In the genomic region with DNA sequence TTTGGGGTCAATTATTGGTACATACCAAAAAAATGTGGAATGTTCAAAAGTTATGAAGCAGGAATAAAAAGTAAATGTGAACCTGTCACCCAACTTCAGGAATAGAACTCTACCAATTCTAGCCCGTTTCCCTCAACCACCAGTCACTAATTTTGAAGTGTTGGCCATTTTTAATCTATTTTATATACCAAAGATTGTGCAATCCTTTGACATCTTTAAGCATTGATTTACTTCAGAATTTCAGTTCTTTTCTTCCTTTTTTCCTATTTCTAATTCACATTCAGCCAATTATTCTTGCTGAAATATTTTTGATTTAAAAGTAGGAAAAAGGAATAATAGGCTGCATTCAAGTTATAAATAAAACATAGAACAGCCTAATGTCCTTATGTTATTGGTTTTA, we compare ENCODE assay signal across 1 cellular context.
TF ChIP-seq lines count a peak whose summit lies in the region.

No MANE protein-coding gene starts in this region.

TF ChIP-seq in GM23338, 12 proteins besides CTCF, POLR2A, EP300 and RAD21:
- TF ChIP-seq, protein P1, sequence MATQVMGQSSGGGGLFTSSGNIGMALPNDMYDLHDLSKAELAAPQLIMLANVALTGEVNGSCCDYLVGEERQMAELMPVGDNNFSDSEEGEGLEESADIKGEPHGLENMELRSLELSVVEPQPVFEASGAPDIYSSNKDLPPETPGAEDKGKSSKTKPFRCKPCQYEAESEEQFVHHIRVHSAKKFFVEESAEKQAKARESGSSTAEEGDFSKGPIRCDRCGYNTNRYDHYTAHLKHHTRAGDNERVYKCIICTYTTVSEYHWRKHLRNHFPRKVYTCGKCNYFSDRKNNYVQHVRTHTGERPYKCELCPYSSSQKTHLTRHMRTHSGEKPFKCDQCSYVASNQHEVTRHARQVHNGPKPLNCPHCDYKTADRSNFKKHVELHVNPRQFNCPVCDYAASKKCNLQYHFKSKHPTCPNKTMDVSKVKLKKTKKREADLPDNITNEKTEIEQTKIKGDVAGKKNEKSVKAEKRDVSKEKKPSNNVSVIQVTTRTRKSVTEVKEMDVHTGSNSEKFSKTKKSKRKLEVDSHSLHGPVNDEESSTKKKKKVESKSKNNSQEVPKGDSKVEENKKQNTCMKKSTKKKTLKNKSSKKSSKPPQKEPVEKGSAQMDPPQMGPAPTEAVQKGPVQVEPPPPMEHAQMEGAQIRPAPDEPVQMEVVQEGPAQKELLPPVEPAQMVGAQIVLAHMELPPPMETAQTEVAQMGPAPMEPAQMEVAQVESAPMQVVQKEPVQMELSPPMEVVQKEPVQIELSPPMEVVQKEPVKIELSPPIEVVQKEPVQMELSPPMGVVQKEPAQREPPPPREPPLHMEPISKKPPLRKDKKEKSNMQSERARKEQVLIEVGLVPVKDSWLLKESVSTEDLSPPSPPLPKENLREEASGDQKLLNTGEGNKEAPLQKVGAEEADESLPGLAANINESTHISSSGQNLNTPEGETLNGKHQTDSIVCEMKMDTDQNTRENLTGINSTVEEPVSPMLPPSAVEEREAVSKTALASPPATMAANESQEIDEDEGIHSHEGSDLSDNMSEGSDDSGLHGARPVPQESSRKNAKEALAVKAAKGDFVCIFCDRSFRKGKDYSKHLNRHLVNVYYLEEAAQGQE (IDR thresholded peaks at IDR 0.05; ENCODE audit: unreplicated experiment): no peak
- TF ChIP-seq EZH2phosphoT487 (IDR thresholded peaks at IDR 0.05; ENCODE audit: unreplicated experiment): no peak
- no peak for TF ChIP-seq POLR2AphosphoS5 (IDR thresholded peaks at IDR 0.05; ENCODE audit: low read depth)
- no peak for TF ChIP-seq CREB1 (CRISPR knock-in tag; IDR thresholded peaks at IDR 0.05; ENCODE audit: low read depth)
- no peak for TF ChIP-seq EZH2 (IDR thresholded peaks at IDR 0.05; ENCODE audit: low read depth, unreplicated experiment)
- no peak for TF ChIP-seq STAT1 (IDR thresholded peaks at IDR 0.05; ENCODE audit: unreplicated experiment)
- TF ChIP-seq JUNB (IDR thresholded peaks at IDR 0.05; ENCODE audit: unreplicated experiment): no peak
- TF ChIP-seq ZNF114 (CRISPR knock-in tag; IDR thresholded peaks at IDR 0.05): no peak
- TF ChIP-seq, protein P2, sequence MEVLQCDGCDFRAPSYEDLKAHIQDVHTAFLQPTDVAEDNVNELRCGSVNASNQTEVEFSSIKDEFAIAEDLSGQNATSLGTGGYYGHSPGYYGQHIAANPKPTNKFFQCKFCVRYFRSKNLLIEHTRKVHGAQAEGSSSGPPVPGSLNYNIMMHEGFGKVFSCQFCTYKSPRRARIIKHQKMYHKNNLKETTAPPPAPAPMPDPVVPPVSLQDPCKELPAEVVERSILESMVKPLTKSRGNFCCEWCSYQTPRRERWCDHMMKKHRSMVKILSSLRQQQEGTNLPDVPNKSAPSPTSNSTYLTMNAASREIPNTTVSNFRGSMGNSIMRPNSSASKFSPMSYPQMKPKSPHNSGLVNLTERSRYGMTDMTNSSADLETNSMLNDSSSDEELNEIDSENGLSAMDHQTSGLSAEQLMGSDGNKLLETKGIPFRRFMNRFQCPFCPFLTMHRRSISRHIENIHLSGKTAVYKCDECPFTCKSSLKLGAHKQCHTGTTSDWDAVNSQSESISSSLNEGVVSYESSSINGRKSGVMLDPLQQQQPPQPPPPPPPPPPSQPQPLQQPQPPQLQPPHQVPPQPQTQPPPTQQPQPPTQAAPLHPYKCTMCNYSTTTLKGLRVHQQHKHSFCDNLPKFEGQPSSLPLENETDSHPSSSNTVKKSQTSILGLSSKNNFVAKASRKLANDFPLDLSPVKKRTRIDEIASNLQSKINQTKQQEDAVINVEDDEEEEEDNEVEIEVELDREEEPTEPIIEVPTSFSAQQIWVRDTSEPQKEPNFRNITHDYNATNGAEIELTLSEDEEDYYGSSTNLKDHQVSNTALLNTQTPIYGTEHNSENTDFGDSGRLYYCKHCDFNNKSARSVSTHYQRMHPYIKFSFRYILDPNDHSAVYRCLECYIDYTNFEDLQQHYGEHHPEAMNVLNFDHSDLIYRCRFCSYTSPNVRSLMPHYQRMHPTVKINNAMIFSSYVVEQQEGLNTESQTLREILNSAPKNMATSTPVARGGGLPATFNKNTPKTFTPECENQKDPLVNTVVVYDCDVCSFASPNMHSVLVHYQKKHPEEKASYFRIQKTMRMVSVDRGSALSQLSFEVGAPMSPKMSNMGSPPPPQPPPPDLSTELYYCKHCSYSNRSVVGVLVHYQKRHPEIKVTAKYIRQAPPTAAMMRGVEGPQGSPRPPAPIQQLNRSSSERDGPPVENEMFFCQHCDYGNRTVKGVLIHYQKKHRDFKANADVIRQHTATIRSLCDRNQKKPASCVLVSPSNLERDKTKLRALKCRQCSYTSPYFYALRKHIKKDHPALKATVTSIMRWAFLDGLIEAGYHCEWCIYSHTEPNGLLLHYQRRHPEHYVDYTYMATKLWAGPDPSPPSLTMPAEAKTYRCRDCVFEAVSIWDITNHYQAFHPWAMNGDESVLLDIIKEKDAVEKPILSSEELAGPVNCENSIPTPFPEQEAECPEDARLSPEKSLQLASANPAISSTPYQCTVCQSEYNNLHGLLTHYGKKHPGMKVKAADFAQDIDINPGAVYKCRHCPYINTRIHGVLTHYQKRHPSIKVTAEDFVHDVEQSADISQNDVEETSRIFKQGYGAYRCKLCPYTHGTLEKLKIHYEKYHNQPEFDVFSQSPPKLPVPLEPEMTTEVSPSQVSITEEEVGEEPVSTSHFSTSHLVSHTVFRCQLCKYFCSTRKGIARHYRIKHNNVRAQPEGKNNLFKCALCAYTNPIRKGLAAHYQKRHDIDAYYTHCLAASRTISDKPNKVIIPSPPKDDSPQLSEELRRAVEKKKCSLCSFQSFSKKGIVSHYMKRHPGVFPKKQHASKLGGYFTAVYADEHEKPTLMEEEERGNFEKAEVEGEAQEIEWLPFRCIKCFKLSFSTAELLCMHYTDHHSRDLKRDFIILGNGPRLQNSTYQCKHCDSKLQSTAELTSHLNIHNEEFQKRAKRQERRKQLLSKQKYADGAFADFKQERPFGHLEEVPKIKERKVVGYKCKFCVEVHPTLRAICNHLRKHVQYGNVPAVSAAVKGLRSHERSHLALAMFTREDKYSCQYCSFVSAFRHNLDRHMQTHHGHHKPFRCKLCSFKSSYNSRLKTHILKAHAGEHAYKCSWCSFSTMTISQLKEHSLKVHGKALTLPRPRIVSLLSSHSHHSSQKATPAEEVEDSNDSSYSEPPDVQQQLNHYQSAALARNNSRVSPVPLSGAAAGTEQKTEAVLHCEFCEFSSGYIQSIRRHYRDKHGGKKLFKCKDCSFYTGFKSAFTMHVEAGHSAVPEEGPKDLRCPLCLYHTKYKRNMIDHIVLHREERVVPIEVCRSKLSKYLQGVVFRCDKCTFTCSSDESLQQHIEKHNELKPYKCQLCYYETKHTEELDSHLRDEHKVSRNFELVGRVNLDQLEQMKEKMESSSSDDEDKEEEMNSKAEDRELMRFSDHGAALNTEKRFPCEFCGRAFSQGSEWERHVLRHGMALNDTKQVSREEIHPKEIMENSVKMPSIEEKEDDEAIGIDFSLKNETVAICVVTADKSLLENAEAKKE (CRISPR knock-in tag; IDR thresholded peaks at IDR 0.05): no peak
TF ChIP-seq in GM23338: peak in this region for 0.
